Comparison of ENCODE assay signal across 26 cellular contexts in the genomic region with DNA sequence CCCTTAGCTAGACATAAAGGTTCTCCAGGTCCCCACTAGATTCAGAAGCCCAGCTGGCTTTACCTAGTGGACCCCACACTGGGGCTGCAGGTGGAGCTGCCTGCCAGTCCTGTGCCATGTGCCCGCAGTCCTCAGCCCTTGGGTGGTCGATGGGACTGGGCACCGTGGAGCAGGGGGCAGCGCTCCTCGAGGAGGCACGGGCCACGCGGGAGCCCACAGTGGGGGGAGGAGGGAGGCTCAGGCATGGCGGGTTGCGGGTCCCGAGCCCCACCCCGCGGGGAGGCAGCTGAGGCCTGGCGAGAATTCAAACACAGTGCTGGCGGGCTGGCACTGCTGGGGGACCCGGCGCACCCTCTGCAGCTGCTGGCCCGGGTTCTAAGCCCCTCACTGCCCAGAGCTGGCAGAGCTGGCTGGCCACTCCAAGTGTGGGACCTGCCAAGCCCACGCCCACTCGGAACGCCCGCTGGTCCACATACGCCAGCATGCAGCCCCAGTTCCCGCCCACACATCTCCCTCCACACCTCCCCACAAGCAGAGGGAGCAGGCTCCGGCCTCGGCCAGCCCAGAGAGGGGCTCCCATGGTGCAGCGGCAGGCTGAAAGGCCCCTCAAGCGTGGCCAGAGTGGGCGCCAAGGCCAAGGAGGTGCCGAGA.
"Had no signal": no experiment of that assay in that cellular context is flagged by ENCODE, and none has a peak within 500 bp of the region (broad histone marks: within the 10 kb centered on the region; RNA-seq: fewer than 3 reads in every experiment).

No MANE protein-coding gene starts in this region.

- DNase-seq: activated CD4-positive, alpha-beta memory T cell treated with anti-CD3 and anti-CD28 coated beads, Interleukin-2, amount 10 ng/mL, durations not matched to agents 7 days and 5 days; activated CD4-positive, alpha-beta T cell treated with anti-CD3 and anti-CD28 coated beads for 1 hour; activated CD4-positive, alpha-beta T cell treated with anti-CD3 and anti-CD28 coated beads for 4 hours; activated CD4-positive, alpha-beta T cell treated with anti-CD3 and anti-CD28 coated beads, Interleukin-2, amount 10 ng/mL, durations not matched to agents 7 days and 5 days; activated CD4-positive, alpha-beta T cell treated with anti-CD3 and anti-CD28 coated beads, Interleukin-2, amount 50 U/mL, for 4 hours; activated CD8-positive, alpha-beta memory T cell treated with anti-CD3 and anti-CD28 coated beads for 24 hours; activated gamma-delta T cell; activated naive CD4-positive, alpha-beta T cell; activated naive CD4-positive, alpha-beta T cell treated with anti-CD3 and anti-CD28 coated beads, Interleukin-2, amount 10 ng/mL, durations not matched to agents 7 days and 5 days; activated T-cell treated with anti-CD3 and anti-CD28 coated beads, Interleukin-2, amount 50 U/mL, for 4 hours; amniotic stem cell; brain microvascular endothelial cell; effector CD8-positive, alpha-beta T cell; esophagus squamous epithelium; foreskin melanocyte; T-helper 2 cell had no signal

- H3K36me3 ChIP-seq: brain microvascular endothelial cell, esophagus squamous epithelium, gastroesophageal sphincter had no signal

- H3K4me1 Mint-ChIP-seq: activated CD4-positive, alpha-beta memory T cell treated with anti-CD3 and anti-CD28 coated beads, Interleukin-2, amount 10 ng/mL, durations not matched to agents 7 days and 5 days; activated CD4-positive, alpha-beta T cell treated with anti-CD3 and anti-CD28 coated beads, Interleukin-2, amount 10 ng/mL, durations not matched to agents 7 days and 5 days; activated naive CD4-positive, alpha-beta T cell treated with anti-CD3 and anti-CD28 coated beads, Interleukin-2, amount 10 ng/mL, durations not matched to agents 7 days and 5 days; activated T-helper 17 cell treated with anti-CD3 and anti-CD28 coated beads, Interleukin-2, amount 50 U/mL, for 72 hours; central memory CD8-positive, alpha-beta T cell had no signal

- H3K27me3 Mint-ChIP-seq: activated CD4-positive, alpha-beta memory T cell treated with anti-CD3 and anti-CD28 coated beads, Interleukin-2, amount 10 ng/mL, durations not matched to agents 7 days and 5 days; activated CD4-positive, alpha-beta T cell treated with anti-CD3 and anti-CD28 coated beads, Interleukin-2, amount 10 ng/mL, durations not matched to agents 7 days and 5 days; activated naive CD4-positive, alpha-beta T cell treated with anti-CD3 and anti-CD28 coated beads, Interleukin-2, amount 10 ng/mL, durations not matched to agents 7 days and 5 days; activated naive CD8-positive, alpha-beta T cell; activated T-helper 17 cell treated with anti-CD3 and anti-CD28 coated beads, Interleukin-2, amount 50 U/mL, for 72 hours; central memory CD8-positive, alpha-beta T cell had no signal

- H3K4me3 ChIP-seq: esophagus squamous epithelium, gastroesophageal sphincter had no signal

- H3K9me3 ChIP-seq: gastroesophageal sphincter had no signal

- H3K27ac ChIP-seq: brain microvascular endothelial cell, epithelial cell of prostate, esophagus squamous epithelium, gastroesophageal sphincter had no signal

- ATAC-seq: activated T-cell treated with anti-CD3 and anti-CD28 coated beads, Interleukin-2, amount 50 U/mL, for 4 hours; activated T-helper 17 cell treated with anti-CD3 and anti-CD28 coated beads, Interleukin-2, amount 50 U/mL, for 72 hours; gastroesophageal sphincter had no signal

- H3K4me1 ChIP-seq: esophagus squamous epithelium, gastroesophageal sphincter had no signal

- H3K4me3 Mint-ChIP-seq: activated CD4-positive, alpha-beta memory T cell treated with anti-CD3 and anti-CD28 coated beads, Interleukin-2, amount 10 ng/mL, durations not matched to agents 7 days and 5 days; activated CD4-positive, alpha-beta T cell treated with anti-CD3 and anti-CD28 coated beads, Interleukin-2, amount 10 ng/mL, durations not matched to agents 7 days and 5 days; activated naive CD4-positive, alpha-beta T cell treated with anti-CD3 and anti-CD28 coated beads, Interleukin-2, amount 10 ng/mL, durations not matched to agents 7 days and 5 days; activated naive CD8-positive, alpha-beta T cell; activated T-cell treated with anti-CD3 and anti-CD28 coated beads, Interleukin-2, amount 50 U/mL, for 4 hours; activated T-helper 17 cell treated with anti-CD3 and anti-CD28 coated beads, Interleukin-2, amount 50 U/mL, for 72 hours; central memory CD8-positive, alpha-beta T cell had no signal

- H3K27ac Mint-ChIP-seq: activated CD4-positive, alpha-beta memory T cell treated with anti-CD3 and anti-CD28 coated beads, Interleukin-2, amount 10 ng/mL, durations not matched to agents 7 days and 5 days; activated CD4-positive, alpha-beta T cell treated with anti-CD3 and anti-CD28 coated beads, Interleukin-2, amount 10 ng/mL, durations not matched to agents 7 days and 5 days; activated naive CD4-positive, alpha-beta T cell treated with anti-CD3 and anti-CD28 coated beads, Interleukin-2, amount 10 ng/mL, durations not matched to agents 7 days and 5 days; activated naive CD8-positive, alpha-beta T cell; activated T-helper 17 cell treated with anti-CD3 and anti-CD28 coated beads, Interleukin-2, amount 50 U/mL, for 72 hours had no signal

- H3K36me3 Mint-ChIP-seq: activated naive CD4-positive, alpha-beta T cell treated with anti-CD3 and anti-CD28 coated beads, Interleukin-2, amount 10 ng/mL, durations not matched to agents 7 days and 5 days; activated naive CD8-positive, alpha-beta T cell had no signal

- H3K27me3 ChIP-seq: brain microvascular endothelial cell, esophagus squamous epithelium, gastroesophageal sphincter had no signal

- FAIRE-seq: astrocyte, bronchial epithelial cell, colon, endometrium, endothelial cell of umbilical vein had no signal
